In genomic region chr13:29595380-29596063, GRCh38 we compare ENCODE assay signal across 8 cellular contexts. TPM values are rescaled to one million over a fixed set of nuclear protein-coding genes. Genes with fewer than 3 reads are reported as not detected.
DNase-seq lines count a peak whose midpoint lies in the region; FAIRE-seq and TF ChIP-seq lines count a peak whose summit lies in the region.

Gene SLC7A1, minus strand, starts transcription at chr13:29595688. Its CDS starts 59,500 bp downstream, at chr13:29536188.

- H3K9ac ChIP-seq in subcutaneous abdominal adipose tissue (ENCODE audit: low read length in 5 of 5): peak within 1 kb of the TSS in 4 of 5 donors; percentile 59 to 75 (median 72)

- H3K4me1 ChIP-seq in SJSA1 (replicated peaks) (peaks cover 51% of the 10 kb centered on the region), neuron (ENCODE audit: insufficient read depth, low read length) (peaks cover 11% of the 10 kb centered on the region), subcutaneous abdominal adipose tissue (ENCODE audit: control insufficient read depth in 5 of 5, insufficient read depth in 5 of 5, low read length in 5 of 5) (peaks cover 0 to 16% (median 14%) of the 10 kb centered on the region in 5 donors)

- peak within 1 kb of the TSS; percentile 99 for H3K27ac ChIP-seq in SJSA1
- peak within 1 kb of the TSS; percentile 71 for H3K27ac ChIP-seq in subcutaneous abdominal adipose tissue (ENCODE audit: low read depth, low read length)

- peak within 1 kb of the TSS; percentile 69 for H2AFZ ChIP-seq in neuron (ENCODE audit: low read depth, low read length)

- peaks cover 45% of the 10 kb centered on the region for H3K36me3 ChIP-seq in SJSA1
- H3K36me3 ChIP-seq in neuron (ENCODE audit: insufficient read depth, low read length): no peaks in the 10 kb centered on the region
- H3K36me3 ChIP-seq in subcutaneous abdominal adipose tissue (ENCODE audit: control insufficient read depth in 5 of 5, insufficient read depth in 5 of 5, low read length in 5 of 5): no peaks in the 10 kb centered on the region

- FAIRE-seq in H54 (lab: Jason Lieb, UNC) (no peak), frontal cortex (lab: Jason Lieb, UNC) (no peak)

- peak; percentile 33 for TF ChIP-seq POLR2A in H54 (IDR thresholded peaks at IDR 0.05; ENCODE audit: low read depth, low read length)

- H3K27me3 ChIP-seq in SJSA1 (replicated peaks) (no peaks in the 10 kb centered on the region), neuron (ENCODE audit: insufficient read depth, low read length) (peaks cover 3% of the 10 kb centered on the region), subcutaneous abdominal adipose tissue (ENCODE audit: control insufficient read depth in 5 of 5, insufficient read depth in 4 of 5, low read length in 5 of 5) (peaks cover 0 to 6% (median 3%) of the 10 kb centered on the region in 5 donors)

- H3K9me3 ChIP-seq in SJSA1 (replicated peaks) (no peaks in the 10 kb centered on the region; the same call in 1 of the 2 replicates), neuron (ENCODE audit: low read length) (no peaks in the 10 kb centered on the region), subcutaneous abdominal adipose tissue (ENCODE audit: control insufficient read depth in 5 of 5, low read length in 5 of 5) (no peaks in the 10 kb centered on the region)

- DNase-seq in G401 (ENCODE audit: low spot score): peak; percentile 73
- peak; percentile 69 for DNase-seq in H54 (ENCODE audit: insufficient read length, low spot score)
- DNase-seq in LoVo (ENCODE audit: low spot score): peak; percentile 88
- peak; percentile 70 to 81 for DNase-seq in SJSA1 (ENCODE audit: low read depth in 1 of 2, low spot score in 2 of 2)
- peak; percentile 78 for DNase-seq in activated gamma-delta T cell treated with anti-CD3 and anti-CD28 coated beads, Interleukin-2, amount 50 U/mL, for 16 hours (ENCODE audit: low read depth)
- peak; percentile 94 to 95 for DNase-seq in frontal cortex (ENCODE audit: low spot score in 2 of 2)

- in situ Hi-C loops in G401 (cut with HindIII; ENCODE audit: low sequenced_read_pairs): no loop called here

- H3K4me3 ChIP-seq in SJSA1 (peak within 1 kb of the TSS; percentile 98), neuron (ENCODE audit: low read length) (peak within 1 kb of the TSS; percentile 72), subcutaneous abdominal adipose tissue (ENCODE audit: low read depth in 1 of 5, low read length in 5 of 5) (peak within 1 kb of the TSS; percentile 62 to 79 (median 73))

RNA-seq across cellular contexts. Expression of gene SLC7A1, which starts in this region (rescaled TPM):
- 6.2 and 9.8 TPM in 2 replicates for total RNA-seq in G401 (2014; rRNA removed; shearing (Covaris generic))
- 27.3 and 39.8 TPM in 2 replicates for total RNA-seq in SJSA1 (2014; rRNA removed; shearing (Covaris generic))
- 20.8 TPM for total RNA-seq in frontal cortex

Comparison
In these comparisons a context has a peak if more than half of its experiments do, and no peak if none do; other contexts are left out.
1. Peak in every context shown above with its lines: DNase-seq, H3K4me3 ChIP-seq and H3K27ac ChIP-seq.